ENCODE assay signal across 9 cellular contexts in the genomic region with DNA sequence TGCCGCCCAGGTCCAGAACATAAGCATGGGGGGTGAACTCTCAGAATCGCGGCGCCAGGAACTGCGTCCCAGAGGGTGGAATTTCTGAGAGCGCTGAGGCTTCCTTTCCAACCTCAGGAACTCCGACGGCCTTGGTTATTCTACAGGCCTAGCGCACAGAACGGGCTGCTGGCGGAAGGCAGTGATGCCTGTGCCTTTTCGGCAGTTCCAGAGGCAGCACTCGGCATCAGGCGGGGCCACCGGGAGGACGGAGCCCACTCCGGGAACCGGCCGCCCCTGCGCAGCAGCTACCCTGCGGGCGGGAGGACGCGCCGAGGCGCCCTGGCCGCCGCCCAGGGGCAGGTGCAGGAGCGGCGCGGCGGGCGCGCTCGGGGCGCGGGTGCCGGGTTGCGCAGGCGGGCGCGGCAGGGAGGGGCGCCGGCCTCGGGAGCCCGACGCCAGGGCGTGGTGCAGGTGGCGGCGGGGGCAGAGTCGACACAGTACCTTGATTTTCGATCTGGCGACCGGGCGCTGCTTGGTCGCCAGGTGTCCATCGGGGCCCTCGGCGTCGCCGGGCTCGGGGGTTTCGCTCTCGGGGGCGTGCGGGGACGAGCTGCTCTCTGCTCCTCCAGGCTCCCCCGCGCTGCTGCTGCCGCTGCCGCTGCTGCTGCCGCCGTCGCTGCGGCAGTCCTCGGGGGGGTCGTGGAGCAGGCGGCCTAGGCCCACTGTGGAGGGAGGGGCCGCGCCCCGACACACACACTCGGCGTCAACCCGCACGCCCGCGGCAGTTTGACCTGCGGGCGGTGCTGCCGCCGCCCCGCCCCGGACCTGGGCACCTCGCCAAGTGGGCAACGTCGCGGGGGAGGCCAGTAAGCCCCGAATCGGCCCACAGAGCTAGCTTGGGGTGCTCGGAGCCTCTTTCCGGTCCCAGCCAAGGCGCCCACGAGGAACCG. TPM values are rescaled to one million over a fixed set of nuclear protein-coding genes. Genes with fewer than 3 reads are reported as not detected.
DNase-seq lines count a peak whose midpoint lies in the region; ATAC-seq and TF ChIP-seq lines count a peak whose summit lies in the region.
"Had no signal": no experiment of that assay in that cellular context is flagged by ENCODE, and none has a peak within 500 bp of the region (broad histone marks: within the 10 kb centered on the region; RNA-seq: fewer than 3 reads in every experiment).

No MANE protein-coding gene starts in this region.

- TF ChIP-seq POLR2A in esophagus squamous epithelium (IDR thresholded peaks at IDR 0.05): peak in 2 of 4 donors; percentile 11 to 30

- peak overlapping the region; percentile 77 for H4K8ac ChIP-seq in trophoblast cell (ENCODE audit: low read depth, low read length)

- CTCF ChIA-PET in activated naive CD4-positive, alpha-beta T cell treated with anti-CD3 and anti-CD28 coated beads for 36 hours (lab: Charles Lee): interaction anchor here (0.7 kb wide), 1 partner anchor 118 kb away, joined by 3 read pairs; no protein-coding TSS in a partner anchor

- no peak overlapping the region for H2BK120ac ChIP-seq in trophoblast cell (ENCODE audit: insufficient read depth, low read length, poor library complexity)

- peak overlapping the region; percentile 69 for H4K91ac ChIP-seq in trophoblast cell (ENCODE audit: low read depth, low read length)

- H3K27me3 Mint-ChIP-seq in activated naive CD4-positive, alpha-beta T cell treated with anti-CD3 and anti-CD28 coated beads for 36 hours (ENCODE audit: low read depth): peaks cover 67% of the 10 kb centered on the region
- peaks cover 55% of the 10 kb centered on the region for H3K27me3 Mint-ChIP-seq in HFFc6 (ENCODE audit: insufficient read depth)

- DNase-seq in activated naive CD4-positive, alpha-beta T cell treated with anti-CD3 and anti-CD28 coated beads for 36 hours: no peak
- no peak for DNase-seq in activated naive CD4-positive, alpha-beta T cell treated with Interleukin-2 at 50 U/mL for 16 hours
- DNase-seq in RWPE2 (ENCODE audit: low spot score) (no peak), esophagus squamous epithelium (lab: John Stamatoyannopoulos, UW) (no peak), trophoblast cell (peak; percentile 46 to 58), ureter (ENCODE audit: low spot score) (no peak), HFFc6 (no peak)

- H3K4me3 Mint-ChIP-seq in activated naive CD4-positive, alpha-beta T cell treated with anti-CD3 and anti-CD28 coated beads for 36 hours: peak overlapping the region; percentile 61
- no peak overlapping the region for H3K4me3 Mint-ChIP-seq in HFFc6

- H3K4me2 ChIP-seq in trophoblast cell (ENCODE audit: low read length): peak overlapping the region; percentile 96

- H2AFZ ChIP-seq in trophoblast cell (ENCODE audit: insufficient read depth, low read length, poor library complexity): peak overlapping the region; percentile 12

- H3K27ac Mint-ChIP-seq in activated naive CD4-positive, alpha-beta T cell treated with anti-CD3 and anti-CD28 coated beads for 36 hours: no peak overlapping the region
- no peak overlapping the region for H3K27ac Mint-ChIP-seq in HFFc6

- no peak overlapping the region for H2AK5ac ChIP-seq in trophoblast cell (ENCODE audit: low read length)

- H3K79me1 ChIP-seq in trophoblast cell (ENCODE audit: low read length): peaks cover 13% of the 10 kb centered on the region

- H2BK12ac ChIP-seq in trophoblast cell (ENCODE audit: low read length): no peak overlapping the region

- TF ChIP-seq CTCF in RWPE2 (IDR thresholded peaks at IDR 0.05; ENCODE audit: poor library complexity, severe bottlenecking) (no peak), esophagus squamous epithelium (IDR thresholded peaks at IDR 0.05) (no peak), HFFc6 (IDR thresholded peaks at IDR 0.05) (no peak)

- peaks cover 14% of the 10 kb centered on the region for H3K4me1 Mint-ChIP-seq in activated naive CD4-positive, alpha-beta T cell treated with anti-CD3 and anti-CD28 coated beads for 36 hours (ENCODE audit: low read depth)
- no peaks in the 10 kb centered on the region for H3K4me1 Mint-ChIP-seq in HFFc6 (ENCODE audit: low read depth)

- H2BK5ac ChIP-seq in trophoblast cell (ENCODE audit: low read depth, low read length, poor library complexity): peak overlapping the region; percentile 3

- H3K27ac ChIP-seq in RWPE2 (ENCODE audit: poor library complexity, severe bottlenecking) (peak overlapping the region; percentile 22), esophagus squamous epithelium (peak overlapping the region; percentile 80 to 93 (median 89)), trophoblast cell (ENCODE audit: low read depth, low read length) (no peak overlapping the region)

- H3K9me3 ChIP-seq in RWPE2 (ENCODE audit: severe bottlenecking) (no peaks in the 10 kb centered on the region), esophagus squamous epithelium (no peaks in the 10 kb centered on the region), trophoblast cell (ENCODE audit: insufficient read depth, low read depth, low read length) (no peaks in the 10 kb centered on the region)

- peak overlapping the region; percentile 45 for H4K12ac ChIP-seq in trophoblast cell (ENCODE audit: low read depth, low read length)

- H3K36me3 ChIP-seq in RWPE2 (ENCODE audit: low read depth) (no peaks in the 10 kb centered on the region; the same call in 1 of the 2 replicates), esophagus squamous epithelium (no peaks in the 10 kb centered on the region), trophoblast cell (ENCODE audit: control insufficient read depth in 1 of 2, insufficient read depth in 2 of 2, low read length in 2 of 2) (peaks cover 0 to 2% of the 10 kb centered on the region in 2 experiments)

- H3K79me2 ChIP-seq in trophoblast cell (ENCODE audit: control insufficient read depth, insufficient read depth, low read length, poor library complexity): peaks cover 6% of the 10 kb centered on the region

- H3K4me1 ChIP-seq in RWPE2 (ENCODE audit: insufficient read depth, poor library complexity, severe bottlenecking): no peaks in the 10 kb centered on the region
- H3K4me1 ChIP-seq in esophagus squamous epithelium: peaks cover 17 to 60% (median 30%) of the 10 kb centered on the region in 3 donors
- peaks cover 15 to 24% of the 10 kb centered on the region in 2 experiments for H3K4me1 ChIP-seq in trophoblast cell (ENCODE audit: control insufficient read depth in 1 of 2, insufficient read depth in 2 of 2, low read length in 2 of 2)

- H3K18ac ChIP-seq in trophoblast cell (ENCODE audit: low read length): peak overlapping the region; percentile 94

- no peaks in the 10 kb centered on the region for H3K9me3 Mint-ChIP-seq in activated naive CD4-positive, alpha-beta T cell treated with anti-CD3 and anti-CD28 coated beads for 36 hours
- H3K9me3 Mint-ChIP-seq in HFFc6: no peaks in the 10 kb centered on the region

- H3K36me3 Mint-ChIP-seq in activated naive CD4-positive, alpha-beta T cell treated with anti-CD3 and anti-CD28 coated beads for 36 hours (ENCODE audit: low read depth): no peaks in the 10 kb centered on the region
- no peaks in the 10 kb centered on the region for H3K36me3 Mint-ChIP-seq in HFFc6 (ENCODE audit: low read depth)

- H3K9ac ChIP-seq in trophoblast cell (ENCODE audit: low read length): peak overlapping the region; percentile 34

- H3K14ac ChIP-seq in trophoblast cell (ENCODE audit: low read length): peak overlapping the region; percentile 58

- intact Hi-C loops in activated naive CD4-positive, alpha-beta T cell treated with anti-CD3 and anti-CD28 coated beads for 36 hours (cut with micrococcal nuclease): loop anchor here (5.0 kb wide), 1 partner anchor 221 kb away; no protein-coding TSS in a partner anchor
- intact Hi-C loops in esophagus squamous epithelium (cut with DNase I): no loop called here

- peak overlapping the region; percentile 29 for H3K4ac ChIP-seq in trophoblast cell (ENCODE audit: low read depth, low read length)

- WGBS in esophagus squamous epithelium, 2 donors: 0 to 3% methylated on average over 2 to 6 of the region's 104 CpGs
- WGBS in trophoblast cell (ENCODE audit: extremely low coverage, insufficient coverage, insufficient read length): no CpG with 5 or more reads among the region's 104 CpGs

- ATAC-seq in RWPE2 (ENCODE audit: low read depth): peak; percentile 24
- ATAC-seq in HG03520 (IDR thresholded peaks at IDR 0.05; ENCODE audit: unreplicated experiment): no peak

- H3K27me3 ChIP-seq in RWPE2 (ENCODE audit: insufficient read depth, poor library complexity, severe bottlenecking) (no peaks in the 10 kb centered on the region), esophagus squamous epithelium (peaks cover 0 to 88% (median 3%) of the 10 kb centered on the region in 4 donors), trophoblast cell (ENCODE audit: insufficient read depth, low read length) (no peaks in the 10 kb centered on the region)

- no peak overlapping the region for H3K23ac ChIP-seq in trophoblast cell (ENCODE audit: low read length)

- H3K4me3 ChIP-seq in RWPE2 (ENCODE audit: severe bottlenecking) (peak overlapping the region; percentile 62), esophagus squamous epithelium (peak overlapping the region; percentile 63 to 70 (median 66)), trophoblast cell (ENCODE audit: low read depth, low read length) (peak overlapping the region; percentile 87)

RNA-seq across cellular contexts. Expression of gene OVOL2, which starts 1.3 kb away (rescaled TPM):
- total RNA-seq in activated naive CD4-positive, alpha-beta T cell treated with anti-CD3 and anti-CD28 coated beads for 36 hours: not detected
- total RNA-seq in esophagus squamous epithelium (10 to 100 TPM in 2 of 4 donors, 1 to 10 TPM in 2; 8.1 to 14.7 (median 9.4) TPM), ureter (16.2 TPM)
- 6.9 and 7.6 TPM in 2 replicates for polyA plus RNA-seq in trophoblast cell (2013)
- not detected for total RNA-seq in HFFc6 (2021; fragmentation: NEBNext Ultra II Directional; extraction: Animal tissue kit (Norgen Biotek cat#: 25700))
- total RNA-seq: subcutaneous adipose tissue had no signal

Comparison
In these comparisons a context has a peak if more than half of its experiments do, and no peak if none do; other contexts are left out.
1. DNase-seq: peak in trophoblast cell (2 of 2); none in activated naive CD4-positive, alpha-beta T cell treated with anti-CD3 and anti-CD28 coated beads for 36 hours (single experiment), activated naive CD4-positive, alpha-beta T cell treated with Interleukin-2 at 50 U/mL for 16 hours (single experiment), RWPE2 (single experiment), esophagus squamous epithelium (single experiment), ureter (single experiment) and HFFc6 (single experiment).
2. RNA of gene OVOL2, which starts 1.3 kb away (total RNA-seq): 16.2 TPM in ureter (single experiment) and 8.1 to 14.7 TPM in esophagus squamous epithelium; not detected in activated naive CD4-positive, alpha-beta T cell treated with anti-CD3 and anti-CD28 coated beads for 36 hours and not detected in HFFc6; every median in the first group is over 4 times any median in the second.
3. Peak in every context shown above with its lines, with median percentiles within 50 percentile points of each other: H3K4me3 ChIP-seq.